14 cellular contexts compared by ENCODE assay signal in the genomic region with DNA sequence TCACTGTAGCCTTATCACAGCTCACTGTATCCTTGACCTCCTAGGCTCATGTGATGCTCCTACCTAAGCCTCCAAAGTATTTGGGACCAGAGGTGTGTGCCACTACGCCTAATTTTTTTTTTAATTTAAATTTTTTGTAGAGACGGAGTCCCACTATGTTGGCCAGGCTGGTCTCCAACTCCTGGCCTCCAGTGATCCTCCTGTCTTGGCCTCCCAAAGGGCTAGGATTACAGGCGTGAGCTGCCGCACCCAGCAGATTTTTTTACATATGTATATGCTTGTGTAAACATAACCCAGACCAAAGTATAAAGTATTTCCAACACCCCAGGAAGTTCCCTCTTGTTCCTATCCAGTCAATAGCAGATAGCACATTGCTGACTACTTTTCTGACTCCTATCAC. TPM values are rescaled to one million over a fixed set of nuclear protein-coding genes. Genes with fewer than 3 reads are reported as not detected.
DNase-seq lines count a peak whose midpoint lies in the region; TF ChIP-seq lines count a peak whose summit lies in the region.
"Had no signal": no experiment of that assay in that cellular context is flagged by ENCODE, and none has a peak within 500 bp of the region (broad histone marks: within the 10 kb centered on the region; RNA-seq: fewer than 3 reads in every experiment).

No MANE protein-coding gene starts in this region.

- H3K4me3 Mint-ChIP-seq in Caco-2 (ENCODE audit: unreplicated experiment), result peak overlapping the region; percentile 74
- H3K4me3 Mint-ChIP-seq in activated naive CD8-positive, alpha-beta T cell treated with anti-CD3 and anti-CD28 coated beads for 36 hours, result peak overlapping the region; percentile 88
- H3K4me3 Mint-ChIP-seq in nephron, result peak overlapping the region; percentile 66 to 85 (median 71)

- no TSS peak for BruUV-seq in Caco-2 (replicated peaks; lab: Mats Ljungman, UMichigan)

- H3K27me3 ChIP-seq in Caco-2 (replicated peaks; ENCODE audit: control insufficient read depth, insufficient read depth, low read length) (no peaks in the 10 kb centered on the region), HUES64 (ENCODE audit: insufficient read depth, low read length) (no peaks in the 10 kb centered on the region)
- H3K27me3 ChIP-seq: testis had no signal

- POLR2A ChIA-PET in Caco-2 (lab: Charles Lee), result no interaction called here

- no peaks in the 10 kb centered on the region for H3K9me3 ChIP-seq in Caco-2
- H3K9me3 ChIP-seq in HUES64 (ENCODE audit: insufficient read depth, low read depth, low read length), result no peaks in the 10 kb centered on the region
- H3K9me3 ChIP-seq: testis had no signal

- TF ChIP-seq CTCF in Caco-2 (IDR thresholded peaks at IDR 0.05; ENCODE audit: insufficient read depth in 1 of 2, low read depth in 1 of 2, low read length in 1 of 2, severe bottlenecking in 1 of 2, unreplicated experiment in 1 of 2), result no peak
- TF ChIP-seq CTCF in nephron (IDR thresholded peaks at IDR 0.05; ENCODE audit: unreplicated experiment in 3 of 3), result no peak

- intact Hi-C loops in Caco-2 (cut with micrococcal nuclease; ENCODE audit: unreplicated experiment), result no loop called here

- no peak for DNase-seq in Caco-2
- DNase-seq in activated naive CD8-positive, alpha-beta T cell treated with anti-CD3 and anti-CD28 coated beads for 36 hours, result no peak
- no peak for DNase-seq in MV-4-11 (lab: John Stamatoyannopoulos, UW)
- DNase-seq in NCI-H146 treated with DMSO at 0.1 percent for 48 hours (lab: John Stamatoyannopoulos, UW; ENCODE audit: unreplicated experiment), result no peak
- no peak for DNase-seq in C1 segment of cervical spinal cord (lab: John Stamatoyannopoulos, UW)
- DNase-seq: DMS153, erythroblast, mammary epithelial cell, NCI-H2171 treated with DMSO at 0.1 percent for 48 hours, OCI-M1, T1000, testis had no signal

- H3K36me3 ChIP-seq in Caco-2 (ENCODE audit: control insufficient read depth, insufficient read depth, low read length), result peaks cover 3% of the 10 kb centered on the region; the same call in 1 of the 2 replicates
- H3K36me3 ChIP-seq in HUES64 (ENCODE audit: insufficient read depth, low read length), result peaks cover 16% of the 10 kb centered on the region

- H3K4me1 Mint-ChIP-seq in Caco-2 (ENCODE audit: low read depth, unreplicated experiment), result no peaks in the 10 kb centered on the region
- peaks cover 22% of the 10 kb centered on the region for H3K4me1 Mint-ChIP-seq in activated naive CD8-positive, alpha-beta T cell treated with anti-CD3 and anti-CD28 coated beads for 36 hours
- peaks cover 20% of the 10 kb centered on the region for H3K4me1 Mint-ChIP-seq in nephron

- H3K27ac Mint-ChIP-seq in Caco-2 (ENCODE audit: unreplicated experiment), result peak overlapping the region; percentile 75
- peak overlapping the region; percentile 96 for H3K27ac Mint-ChIP-seq in activated naive CD8-positive, alpha-beta T cell treated with anti-CD3 and anti-CD28 coated beads for 36 hours
- H3K27ac Mint-ChIP-seq in nephron, result peak overlapping the region in 2 of 3 experiments; percentile 28 to 44

- peaks cover 22% of the 10 kb centered on the region for H3K4me1 ChIP-seq in Caco-2
- H3K4me1 ChIP-seq in HUES64 (ENCODE audit: insufficient read depth, low read length), result 0 out of 2 replicates have a peak, but pooled peaks cover 7% of the 10 kb centered on the region

- H3K36me3 Mint-ChIP-seq in Caco-2 (ENCODE audit: insufficient read depth, unreplicated experiment), result peaks cover 28% of the 10 kb centered on the region
- H3K36me3 Mint-ChIP-seq in activated naive CD8-positive, alpha-beta T cell treated with anti-CD3 and anti-CD28 coated beads for 36 hours, result peaks cover 20% of the 10 kb centered on the region
- H3K36me3 Mint-ChIP-seq in nephron (ENCODE audit: low read depth), result no peaks in the 10 kb centered on the region

- WGBS in HUES64, result 94% methylated on average over 3 of the region's 4 CpGs

- H3K27me3 Mint-ChIP-seq in Caco-2 (ENCODE audit: insufficient read depth, unreplicated experiment) (no peaks in the 10 kb centered on the region), nephron (ENCODE audit: low read depth) (no peaks in the 10 kb centered on the region)
- H3K27me3 Mint-ChIP-seq in activated naive CD8-positive, alpha-beta T cell treated with anti-CD3 and anti-CD28 coated beads for 36 hours, result no peaks in the 10 kb centered on the region

- no peak overlapping the region for H3K27ac ChIP-seq in HUES64 (ENCODE audit: low read depth, low read length)

- CTCF ChIA-PET in Caco-2 (lab: Charles Lee), result interaction anchor here (0.8 kb wide), 1 partner anchor 22 kb away, joined by 3 read pairs; no protein-coding TSS in a partner anchor

- no peak overlapping the region for H3K9ac ChIP-seq in HUES64 (ENCODE audit: low read depth, low read length)

- peak overlapping the region; percentile 17; the same call in 1 of the 2 replicates for H3K4me3 ChIP-seq in Caco-2 (ENCODE audit: low read depth, low read length)
- H3K4me3 ChIP-seq in HUES64 (ENCODE audit: low read length), result 0 out of 2 replicates have a peak overlapping the region, but pooled peaks have one; percentile 23

- no peaks in the 10 kb centered on the region for H3K9me3 Mint-ChIP-seq in Caco-2 (ENCODE audit: unreplicated experiment)
- H3K9me3 Mint-ChIP-seq in activated naive CD8-positive, alpha-beta T cell treated with anti-CD3 and anti-CD28 coated beads for 36 hours, result no peaks in the 10 kb centered on the region
- no peaks in the 10 kb centered on the region for H3K9me3 Mint-ChIP-seq in nephron

RNA-seq across cellular contexts. Expression of a gene that starts 1.7 kb away (rescaled TPM):
- 31.1 and 36.2 TPM in 2 replicates for total RNA-seq in Caco-2 (2022)
- 33.7 TPM for polyA plus RNA-seq in HUES64 (2013, experiment 1 of 2)
- 31.4 TPM for polyA plus RNA-seq in HUES64 (2013, experiment 2 of 2)
- 10 to 100 TPM; 24.2 to 24.5 TPM for total RNA-seq in activated naive CD8-positive, alpha-beta T cell treated with anti-CD3 and anti-CD28 coated beads for 36 hours

RNA-seq across cellular contexts. Expression of a gene that starts 5.7 kb away (rescaled TPM):
- total RNA-seq in Caco-2 (2022), result 5.4 and 10.0 TPM in 2 replicates
- 7.9 TPM for polyA plus RNA-seq in HUES64 (2013, experiment 1 of 2)
- 5.9 TPM for polyA plus RNA-seq in HUES64 (2013, experiment 2 of 2)
- 1 to 10 TPM; 2.3 to 6.4 TPM for total RNA-seq in activated naive CD8-positive, alpha-beta T cell treated with anti-CD3 and anti-CD28 coated beads for 36 hours

RNA-seq across cellular contexts. Expression of a gene that starts 7.1 kb away (rescaled TPM):
- 29.5 and 30.1 TPM in 2 replicates for total RNA-seq in Caco-2 (2022)
- 17.1 TPM for polyA plus RNA-seq in HUES64 (2013, experiment 1 of 2)
- polyA plus RNA-seq in HUES64 (2013, experiment 2 of 2), result 17.0 TPM
- 10 to 100 TPM; 23.0 to 24.1 TPM for total RNA-seq in activated naive CD8-positive, alpha-beta T cell treated with anti-CD3 and anti-CD28 coated beads for 36 hours

RNA-seq across cellular contexts. Expression of a gene that starts 11.1 kb away (rescaled TPM):
- total RNA-seq in Caco-2 (2022), result 53.1 and 59.7 TPM in 2 replicates
- 66.0 TPM for polyA plus RNA-seq in HUES64 (2013, experiment 1 of 2)
- polyA plus RNA-seq in HUES64 (2013, experiment 2 of 2), result 70.6 TPM
- 10 to 100 TPM; 89.5 to 92.3 TPM for total RNA-seq in activated naive CD8-positive, alpha-beta T cell treated with anti-CD3 and anti-CD28 coated beads for 36 hours

RNA-seq across cellular contexts. Expression of a gene that starts 19.9 kb away (rescaled TPM):
- 0.27 and 1.00 TPM in 2 replicates for total RNA-seq in Caco-2 (2022)
- 0.30 TPM for polyA plus RNA-seq in HUES64 (2013, experiment 1 of 2)
- 0.38 TPM for polyA plus RNA-seq in HUES64 (2013, experiment 2 of 2)
- under 1 TPM; 0.87 to 0.92 TPM for total RNA-seq in activated naive CD8-positive, alpha-beta T cell treated with anti-CD3 and anti-CD28 coated beads for 36 hours

Comparison
In these comparisons a context has a peak if more than half of its experiments do, and no peak if none do; other contexts are left out.
1. H3K27ac Mint-ChIP-seq: peak in every context shown above with its lines; median percentile 96 in activated naive CD8-positive, alpha-beta T cell treated with anti-CD3 and anti-CD28 coated beads for 36 hours; 75 in Caco-2; 36 in nephron.